In the genomic region with DNA sequence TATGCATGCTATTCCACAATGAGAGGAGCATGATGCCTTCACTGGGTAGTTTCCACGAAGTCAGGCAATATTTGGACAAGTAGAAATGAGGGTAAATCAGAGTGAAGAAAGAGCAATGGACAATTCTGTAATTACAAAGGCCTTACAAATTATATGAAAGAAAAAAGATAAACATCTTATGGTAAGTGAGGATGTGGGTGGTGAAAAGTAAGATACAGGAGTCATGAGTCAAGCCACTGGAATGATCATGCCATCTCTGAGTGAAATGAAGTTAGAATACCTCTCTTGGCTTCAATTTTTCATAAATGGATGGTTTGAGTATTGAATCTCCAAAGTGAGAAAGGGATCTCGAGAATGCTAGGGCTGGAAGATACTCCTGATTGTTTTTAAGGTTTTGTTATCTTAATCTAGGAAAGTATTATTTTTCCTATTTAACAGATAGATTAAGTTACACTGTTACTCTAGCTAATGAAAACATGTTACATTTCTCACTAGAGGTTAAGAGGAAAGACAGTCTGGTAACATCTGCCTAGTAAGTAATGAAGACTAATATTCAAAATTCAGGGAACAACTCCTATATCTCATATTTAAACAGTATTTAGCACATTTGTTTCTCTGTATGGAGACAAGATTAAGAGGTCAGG, we compare ENCODE assay signal across 9 cellular contexts. TPM values are rescaled to one million over a fixed set of nuclear protein-coding genes. Genes with fewer than 3 reads are reported as not detected.
DNase-seq lines count a peak whose midpoint lies in the region; ATAC-seq and TF ChIP-seq lines count a peak whose summit lies in the region.
"Had no signal": no experiment of that assay in that cellular context is flagged by ENCODE, and none has a peak within 500 bp of the region (broad histone marks: within the 10 kb centered on the region; RNA-seq: fewer than 3 reads in every experiment).

No MANE protein-coding gene starts in this region.

- no peak overlapping the region for H3K27ac Mint-ChIP-seq in activated CD4-positive, alpha-beta T cell treated with anti-CD3 and anti-CD28 coated beads, Interleukin-2, amount 10 ng/mL, durations not matched to agents 24 days and 14 days
- H3K27ac Mint-ChIP-seq in T-cell: no peak overlapping the region
- no peak overlapping the region for H3K27ac Mint-ChIP-seq in endothelial cell (ENCODE audit: unreplicated experiment)

- H3K4me2 ChIP-seq in skeletal muscle satellite cell (ENCODE audit: low read length): peak overlapping the region; percentile 46

- H3K27me3 Mint-ChIP-seq in activated CD4-positive, alpha-beta T cell treated with anti-CD3 and anti-CD28 coated beads, Interleukin-2, amount 10 ng/mL, durations not matched to agents 24 days and 14 days: peaks cover 3% of the 10 kb centered on the region
- H3K27me3 Mint-ChIP-seq in T-cell: peaks cover 25 to 33% of the 10 kb centered on the region in 2 donors
- H3K27me3 Mint-ChIP-seq in endothelial cell (ENCODE audit: unreplicated experiment): peaks cover 3% of the 10 kb centered on the region

- no peak overlapping the region for H3K4me3 ChIP-seq in skeletal muscle satellite cell (ENCODE audit: low read length)

- H3K4me3 Mint-ChIP-seq in activated CD4-positive, alpha-beta T cell treated with anti-CD3 and anti-CD28 coated beads, Interleukin-2, amount 10 ng/mL, durations not matched to agents 24 days and 14 days: peak overlapping the region; percentile 18
- H3K4me3 Mint-ChIP-seq in T-cell (peak overlapping the region in 2 of 3 donors; percentile 22 to 83), endothelial cell (ENCODE audit: unreplicated experiment) (no peak overlapping the region)

- no peaks in the 10 kb centered on the region for H3K27me3 ChIP-seq in skeletal muscle satellite cell (ENCODE audit: control insufficient read depth, insufficient read depth, low read length)

- CTCF ChIA-PET in T-cell (lab: Charles Lee): no interaction called here

- peaks cover 1% of the 10 kb centered on the region for H3K36me3 Mint-ChIP-seq in activated CD4-positive, alpha-beta T cell treated with anti-CD3 and anti-CD28 coated beads, Interleukin-2, amount 10 ng/mL, durations not matched to agents 24 days and 14 days (ENCODE audit: low read depth)
- H3K36me3 Mint-ChIP-seq in T-cell (no peaks in the 10 kb centered on the region), endothelial cell (ENCODE audit: low read depth, unreplicated experiment) (no peaks in the 10 kb centered on the region)

- DNase-seq in activated CD4-positive, alpha-beta T cell treated with anti-CD3 and anti-CD28 coated beads, Interleukin-2, amount 10 ng/mL, durations not matched to agents 24 days and 14 days: no peak
- no peak for DNase-seq in activated CD4-positive, alpha-beta T cell treated with anti-CD3 and anti-CD28 coated beads for 1 hour
- DNase-seq in T-cell (no peak), foreskin melanocyte (peak; percentile 37), NCI-H82 treated with DMSO at 0.1 percent for 48 hours (lab: John Stamatoyannopoulos, UW; ENCODE audit: unreplicated experiment) (no peak), endothelial cell (ENCODE audit: low spot score) (no peak)
- DNase-seq in activated CD4-positive, alpha-beta T cell treated with anti-CD3 and anti-CD28 coated beads for 48 hours: no peak
- DNase-seq: Right ventricle myocardium superior had no signal

- intact Hi-C loops in activated CD4-positive, alpha-beta T cell treated with anti-CD3 and anti-CD28 coated beads, Interleukin-2, amount 10 ng/mL, durations not matched to agents 24 days and 14 days (cut with micrococcal nuclease): loop anchor here (2.0 kb wide), 1 partner anchor 13 kb away; no protein-coding TSS in a partner anchor

- H3K4me1 ChIP-seq in skeletal muscle satellite cell (ENCODE audit: control insufficient read depth, insufficient read depth, low read length): peaks cover 45% of the 10 kb centered on the region

- no peaks in the 10 kb centered on the region for H3K9me3 ChIP-seq in skeletal muscle satellite cell (replicated peaks; ENCODE audit: low read length)

- no peak for TF ChIP-seq CTCF in endothelial cell (IDR thresholded peaks at IDR 0.05; ENCODE audit: unreplicated experiment)

- H3K9me3 Mint-ChIP-seq in activated CD4-positive, alpha-beta T cell treated with anti-CD3 and anti-CD28 coated beads, Interleukin-2, amount 10 ng/mL, durations not matched to agents 24 days and 14 days: no peaks in the 10 kb centered on the region
- no peaks in the 10 kb centered on the region for H3K9me3 Mint-ChIP-seq in T-cell
- H3K9me3 Mint-ChIP-seq in endothelial cell (ENCODE audit: unreplicated experiment): no peaks in the 10 kb centered on the region

- no peaks in the 10 kb centered on the region for H3K36me3 ChIP-seq in skeletal muscle satellite cell (ENCODE audit: insufficient read depth, low read length)

- no peak for ATAC-seq in T-cell (replicated peaks in 1 of 4)

- H3K9ac ChIP-seq in skeletal muscle satellite cell (ENCODE audit: low read depth, low read length): no peak overlapping the region

- POLR2A ChIA-PET in T-cell (lab: Charles Lee): interaction anchor here in 1 of 2 donors (0.7 kb wide), 1 partner anchor 81 kb away, joined by 3 read pairs; no protein-coding TSS in a partner anchor

- peaks cover 37% of the 10 kb centered on the region for H3K4me1 Mint-ChIP-seq in activated CD4-positive, alpha-beta T cell treated with anti-CD3 and anti-CD28 coated beads, Interleukin-2, amount 10 ng/mL, durations not matched to agents 24 days and 14 days
- H3K4me1 Mint-ChIP-seq in T-cell (peaks cover 15 to 25% (median 19%) of the 10 kb centered on the region in 3 donors), endothelial cell (ENCODE audit: unreplicated experiment) (peaks cover 5% of the 10 kb centered on the region)

RNA-seq across cellular contexts. Expression of gene GALNT3, which starts 2.1 kb away (rescaled TPM):
- total RNA-seq in activated CD4-positive, alpha-beta T cell treated with anti-CD3 and anti-CD28 coated beads, Interleukin-2, amount 10 ng/mL, durations not matched to agents 24 days and 14 days: 4.9 and 6.1 TPM in 2 replicates
- total RNA-seq in T-cell (1 to 10 TPM; 2.8 to 9.7 (median 5.5) TPM), endothelial cell (ENCODE audit: unreplicated experiment) (3.6 TPM)
- total RNA-seq in skeletal muscle satellite cell (2012; rRNA removed): under 0.01 and 0.76 TPM in 2 replicates
